ENCODE assay signal across 1 cellular context in the genomic region with DNA sequence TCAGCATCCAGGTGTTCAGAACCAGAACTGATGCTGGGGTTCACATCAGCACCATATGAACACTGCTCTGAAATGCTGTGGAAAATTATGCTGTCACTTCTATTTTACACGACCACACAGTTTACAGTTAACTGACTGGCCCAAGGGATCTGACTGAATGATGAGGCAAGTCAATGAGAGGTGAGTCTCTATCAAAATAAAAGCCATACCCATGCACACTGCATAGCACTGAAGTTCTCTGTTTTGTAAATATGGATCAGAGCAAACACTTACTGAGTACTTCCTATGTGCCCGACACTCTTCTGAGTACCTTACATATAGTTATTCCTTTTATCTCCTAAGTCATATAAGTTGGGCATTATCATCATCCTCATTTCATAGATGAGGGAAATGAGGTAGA.
TF ChIP-seq lines count a peak whose summit lies in the region.

No MANE protein-coding gene starts in this region.

TF ChIP-seq in H1, 55 proteins besides CTCF, POLR2A, EP300 and RAD21 (continued from another document):
- TF ChIP-seq, protein P1, sequence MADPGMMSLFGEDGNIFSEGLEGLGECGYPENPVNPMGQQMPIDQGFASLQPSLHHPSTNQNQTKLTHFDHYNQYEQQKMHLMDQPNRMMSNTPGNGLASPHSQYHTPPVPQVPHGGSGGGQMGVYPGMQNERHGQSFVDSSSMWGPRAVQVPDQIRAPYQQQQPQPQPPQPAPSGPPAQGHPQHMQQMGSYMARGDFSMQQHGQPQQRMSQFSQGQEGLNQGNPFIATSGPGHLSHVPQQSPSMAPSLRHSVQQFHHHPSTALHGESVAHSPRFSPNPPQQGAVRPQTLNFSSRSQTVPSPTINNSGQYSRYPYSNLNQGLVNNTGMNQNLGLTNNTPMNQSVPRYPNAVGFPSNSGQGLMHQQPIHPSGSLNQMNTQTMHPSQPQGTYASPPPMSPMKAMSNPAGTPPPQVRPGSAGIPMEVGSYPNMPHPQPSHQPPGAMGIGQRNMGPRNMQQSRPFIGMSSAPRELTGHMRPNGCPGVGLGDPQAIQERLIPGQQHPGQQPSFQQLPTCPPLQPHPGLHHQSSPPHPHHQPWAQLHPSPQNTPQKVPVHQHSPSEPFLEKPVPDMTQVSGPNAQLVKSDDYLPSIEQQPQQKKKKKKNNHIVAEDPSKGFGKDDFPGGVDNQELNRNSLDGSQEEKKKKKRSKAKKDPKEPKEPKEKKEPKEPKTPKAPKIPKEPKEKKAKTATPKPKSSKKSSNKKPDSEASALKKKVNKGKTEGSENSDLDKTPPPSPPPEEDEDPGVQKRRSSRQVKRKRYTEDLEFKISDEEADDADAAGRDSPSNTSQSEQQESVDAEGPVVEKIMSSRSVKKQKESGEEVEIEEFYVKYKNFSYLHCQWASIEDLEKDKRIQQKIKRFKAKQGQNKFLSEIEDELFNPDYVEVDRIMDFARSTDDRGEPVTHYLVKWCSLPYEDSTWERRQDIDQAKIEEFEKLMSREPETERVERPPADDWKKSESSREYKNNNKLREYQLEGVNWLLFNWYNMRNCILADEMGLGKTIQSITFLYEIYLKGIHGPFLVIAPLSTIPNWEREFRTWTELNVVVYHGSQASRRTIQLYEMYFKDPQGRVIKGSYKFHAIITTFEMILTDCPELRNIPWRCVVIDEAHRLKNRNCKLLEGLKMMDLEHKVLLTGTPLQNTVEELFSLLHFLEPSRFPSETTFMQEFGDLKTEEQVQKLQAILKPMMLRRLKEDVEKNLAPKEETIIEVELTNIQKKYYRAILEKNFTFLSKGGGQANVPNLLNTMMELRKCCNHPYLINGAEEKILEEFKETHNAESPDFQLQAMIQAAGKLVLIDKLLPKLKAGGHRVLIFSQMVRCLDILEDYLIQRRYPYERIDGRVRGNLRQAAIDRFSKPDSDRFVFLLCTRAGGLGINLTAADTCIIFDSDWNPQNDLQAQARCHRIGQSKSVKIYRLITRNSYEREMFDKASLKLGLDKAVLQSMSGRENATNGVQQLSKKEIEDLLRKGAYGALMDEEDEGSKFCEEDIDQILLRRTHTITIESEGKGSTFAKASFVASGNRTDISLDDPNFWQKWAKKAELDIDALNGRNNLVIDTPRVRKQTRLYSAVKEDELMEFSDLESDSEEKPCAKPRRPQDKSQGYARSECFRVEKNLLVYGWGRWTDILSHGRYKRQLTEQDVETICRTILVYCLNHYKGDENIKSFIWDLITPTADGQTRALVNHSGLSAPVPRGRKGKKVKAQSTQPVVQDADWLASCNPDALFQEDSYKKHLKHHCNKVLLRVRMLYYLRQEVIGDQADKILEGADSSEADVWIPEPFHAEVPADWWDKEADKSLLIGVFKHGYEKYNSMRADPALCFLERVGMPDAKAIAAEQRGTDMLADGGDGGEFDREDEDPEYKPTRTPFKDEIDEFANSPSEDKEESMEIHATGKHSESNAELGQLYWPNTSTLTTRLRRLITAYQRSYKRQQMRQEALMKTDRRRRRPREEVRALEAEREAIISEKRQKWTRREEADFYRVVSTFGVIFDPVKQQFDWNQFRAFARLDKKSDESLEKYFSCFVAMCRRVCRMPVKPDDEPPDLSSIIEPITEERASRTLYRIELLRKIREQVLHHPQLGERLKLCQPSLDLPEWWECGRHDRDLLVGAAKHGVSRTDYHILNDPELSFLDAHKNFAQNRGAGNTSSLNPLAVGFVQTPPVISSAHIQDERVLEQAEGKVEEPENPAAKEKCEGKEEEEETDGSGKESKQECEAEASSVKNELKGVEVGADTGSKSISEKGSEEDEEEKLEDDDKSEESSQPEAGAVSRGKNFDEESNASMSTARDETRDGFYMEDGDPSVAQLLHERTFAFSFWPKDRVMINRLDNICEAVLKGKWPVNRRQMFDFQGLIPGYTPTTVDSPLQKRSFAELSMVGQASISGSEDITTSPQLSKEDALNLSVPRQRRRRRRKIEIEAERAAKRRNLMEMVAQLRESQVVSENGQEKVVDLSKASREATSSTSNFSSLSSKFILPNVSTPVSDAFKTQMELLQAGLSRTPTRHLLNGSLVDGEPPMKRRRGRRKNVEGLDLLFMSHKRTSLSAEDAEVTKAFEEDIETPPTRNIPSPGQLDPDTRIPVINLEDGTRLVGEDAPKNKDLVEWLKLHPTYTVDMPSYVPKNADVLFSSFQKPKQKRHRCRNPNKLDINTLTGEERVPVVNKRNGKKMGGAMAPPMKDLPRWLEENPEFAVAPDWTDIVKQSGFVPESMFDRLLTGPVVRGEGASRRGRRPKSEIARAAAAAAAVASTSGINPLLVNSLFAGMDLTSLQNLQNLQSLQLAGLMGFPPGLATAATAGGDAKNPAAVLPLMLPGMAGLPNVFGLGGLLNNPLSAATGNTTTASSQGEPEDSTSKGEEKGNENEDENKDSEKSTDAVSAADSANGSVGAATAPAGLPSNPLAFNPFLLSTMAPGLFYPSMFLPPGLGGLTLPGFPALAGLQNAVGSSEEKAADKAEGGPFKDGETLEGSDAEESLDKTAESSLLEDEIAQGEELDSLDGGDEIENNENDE (IDR thresholded peaks at IDR 0.05; ENCODE audit: insufficient replicate concordance, low read length) = no peak
- TF ChIP-seq CHD2 (IDR thresholded peaks at IDR 0.05; ENCODE audit: low read length) (no peak), JUN (IDR thresholded peaks at IDR 0.05; ENCODE audit: low read depth, low read length) (no peak), CEBPB (IDR thresholded peaks at IDR 0.05; ENCODE audit: low read depth, low read length) (no peak)
